20 cellular contexts compared by ENCODE assay signal in genomic region chr18:45025108-45025471, GRCh38.
"Had no signal": no experiment of that assay in that cellular context is flagged by ENCODE, and none has a peak within 500 bp of the region (broad histone marks: within the 10 kb centered on the region; RNA-seq: fewer than 3 reads in every experiment).

No MANE protein-coding gene starts in this region.

- H3K27ac ChIP-seq: coronary artery, esophagus muscularis mucosa, foreskin keratinocyte, gastroesophageal sphincter, heart left ventricle, hepatocyte, left ventricle myocardium inferior, lower lobe of right lung had no signal

- FAIRE-seq: colon, endothelial cell of umbilical vein, frontal cortex, islet of Langerhans, keratinocyte had no signal

- H3K27me3 ChIP-seq: dorsolateral prefrontal cortex, esophagus muscularis mucosa, foreskin keratinocyte, gastroesophageal sphincter, heart left ventricle, hepatocyte had no signal

- H3K4me3 ChIP-seq: coronary artery, dorsolateral prefrontal cortex, esophagus muscularis mucosa, gastroesophageal sphincter, heart left ventricle, hepatocyte, left ventricle myocardium inferior, lower lobe of right lung had no signal

- ATAC-seq: foreskin keratinocyte, gastroesophageal sphincter, heart left ventricle, left cardiac atrium, lower lobe of right lung had no signal

- H3K36me3 ChIP-seq: esophagus muscularis mucosa, gastroesophageal sphincter, heart left ventricle, left ventricle myocardium inferior, lower lobe of right lung had no signal

- H3K79me2 ChIP-seq: hepatocyte had no signal

- H3K4me1 ChIP-seq: left ventricle myocardium inferior, lower lobe of right lung had no signal

- DNase-seq: dermis blood vessel endothelial cell; dorsolateral prefrontal cortex; effector CD4-positive, alpha-beta T cell; effector memory CD4-positive, alpha-beta T cell; foreskin keratinocyte; heart left ventricle; left cardiac atrium; left ventricle myocardium inferior; lower lobe of right lung; mesendoderm; midbrain had no signal

- H3K4me2 ChIP-seq: hepatocyte had no signal

- H3K9me3 ChIP-seq: esophagus muscularis mucosa, gastroesophageal sphincter, left ventricle myocardium inferior, lower lobe of right lung had no signal

- H2AFZ ChIP-seq: hepatocyte had no signal
